In genomic region chr18:50401888-50402287, GRCh38 we compare ENCODE assay signal across 1 cellular context.
TF ChIP-seq lines count a peak whose summit lies in the region.

No MANE protein-coding gene starts in this region.

TF ChIP-seq in HepG2, 621 proteins besides CTCF, POLR2A, EP300 and RAD21 (continued from another document):
- TF ChIP-seq USF2 (IDR thresholded peaks at IDR 0.05; ENCODE audit: low read depth, low read length) (no peak), USF2 (CRISPR knock-in tag; IDR thresholded peaks at IDR 0.05; ENCODE audit: borderline replicate concordance) (no peak), SNAPC4 (CRISPR knock-in tag; IDR thresholded peaks at IDR 0.05) (no peak), NR2F6 (IDR thresholded peaks at IDR 0.05) (no peak; the same call in 1 of the 2 replicates), NR2F6 (CRISPR knock-in tag; IDR thresholded peaks at IDR 0.05) (peak; percentile 81), ZNF772 (CRISPR knock-in tag; IDR thresholded peaks at IDR 0.05) (0 out of 2 replicates have a peak, but pooled peaks have one; percentile 35), ZNF292 (CRISPR knock-in tag; IDR thresholded peaks at IDR 0.05; ENCODE audit: borderline replicate concordance, low read depth) (0 out of 2 replicates have a peak, but pooled peaks have one; percentile 57), ZZZ3 (CRISPR knock-in tag; IDR thresholded peaks at IDR 0.05; ENCODE audit: borderline replicate concordance) (no peak), ZNF598 (CRISPR knock-in tag; IDR thresholded peaks at IDR 0.05; ENCODE audit: borderline replicate concordance) (no peak), ZNF225 (CRISPR knock-in tag; IDR thresholded peaks at IDR 0.05) (no peak)
